Comparison of ENCODE assay signal across 27 cellular contexts in genomic region chr3:55069950-55070349, GRCh38.
"Had no signal": no experiment of that assay in that cellular context is flagged by ENCODE, and none has a peak within 500 bp of the region (broad histone marks: within the 10 kb centered on the region; RNA-seq: fewer than 3 reads in every experiment).

No MANE protein-coding gene starts in this region.

- DNase-seq: activated CD4-positive, alpha-beta T cell treated with anti-CD3 and anti-CD28 coated beads for 4 hours; activated CD4-positive, alpha-beta T cell treated with anti-CD3 and anti-CD28 coated beads, Interleukin-2, amount 50 U/mL, for 48 hours; activated CD4-positive, CD25-positive, alpha-beta regulatory T cell; activated CD8-positive, alpha-beta memory T cell treated with anti-CD3 and anti-CD28 coated beads, Interleukin-2, amount 50 U/mL, for 48 hours; activated naive CD4-positive, alpha-beta T cell; activated T-cell treated with anti-CD3 and anti-CD28 coated beads, Interleukin-2, amount 50 U/mL, for 4 hours; adrenal gland; brain microvascular endothelial cell; central memory CD4-positive, alpha-beta T cell; dermis blood vessel endothelial cell; effector CD8-positive, alpha-beta T cell; foreskin melanocyte; pancreas; psoas muscle; spleen; stimulated activated CD4-positive, alpha-beta T cell treated with anti-CD3 and anti-CD28 coated beads, Interleukin-4, amount 100 ng/mL, for 1 hour; stimulated activated naive CD4-positive, alpha-beta T cell; testis; trophoblast cell had no signal

- H3K36me3 ChIP-seq: adrenal gland, ascending aorta, brain microvascular endothelial cell, neutrophil, pancreas, right atrium auricular region, spleen, vagina had no signal

- H3K9me3 Mint-ChIP-seq: activated T-cell treated with anti-CD3 and anti-CD28 coated beads, Interleukin-2, amount 50 U/mL, for 4 hours; activated T-helper 2 cell treated with anti-CD3 and anti-CD28 coated beads, Interferon-gamma antibody, Interleukin-2, Interleukin-4, amounts not matched to agents 10 μg/mL and 5 μg/mL and 100 μg/mL, durations not matched to agents 14 hours and 24 hours and 36 hours had no signal

- H3K4me3 ChIP-seq: adrenal gland, ascending aorta, pancreas, psoas muscle, right atrium auricular region, spleen, testis, vagina had no signal

- H3K27ac Mint-ChIP-seq: activated naive CD8-positive, alpha-beta T cell; activated T-helper 2 cell treated with anti-CD3 and anti-CD28 coated beads, Interferon-gamma antibody, Interleukin-2, Interleukin-4, amounts not matched to agents 10 μg/mL and 5 μg/mL and 100 μg/mL, durations not matched to agents 14 hours and 24 hours and 36 hours; nephron had no signal

- H3K27ac ChIP-seq: adrenal gland, ascending aorta, brain microvascular endothelial cell, neutrophil, pancreas, psoas muscle, right atrium auricular region, spleen, testis, vagina had no signal

- H3K4me3 Mint-ChIP-seq: activated naive CD8-positive, alpha-beta T cell; activated T-cell treated with anti-CD3 and anti-CD28 coated beads, Interleukin-2, amount 50 U/mL, for 4 hours; nephron had no signal

- H3K4me1 ChIP-seq: adrenal gland, ascending aorta, pancreas, psoas muscle, right atrium auricular region, spleen, testis, vagina had no signal

- H3K27me3 ChIP-seq: adrenal gland, ascending aorta, brain microvascular endothelial cell, neutrophil, right atrium auricular region, spleen, testis, vagina had no signal

- H3K36me3 Mint-ChIP-seq: activated naive CD8-positive, alpha-beta T cell had no signal

- H3K9me3 ChIP-seq: adrenal gland, ascending aorta, neutrophil, pancreas, psoas muscle, right atrium auricular region, spleen, testis, vagina had no signal

- H3K27me3 Mint-ChIP-seq: activated naive CD8-positive, alpha-beta T cell had no signal

- ATAC-seq: activated T-cell treated with anti-CD3 and anti-CD28 coated beads, Interleukin-2, amount 50 U/mL, for 4 hours; esophagus mucosa; pancreas; psoas muscle had no signal
